In genomic region chr16:69119536-69119935, GRCh38 we compare ENCODE assay signal across 26 cellular contexts. TPM values are rescaled to one million over a fixed set of nuclear protein-coding genes. Genes with fewer than 3 reads are reported as not detected.
"Had no signal": no experiment of that assay in that cellular context is flagged by ENCODE, and none has a peak within 500 bp of the region (broad histone marks: within the 10 kb centered on the region; RNA-seq: fewer than 3 reads in every experiment).

No MANE protein-coding gene starts in this region.

- FAIRE-seq: endometrium, endothelial cell of umbilical vein, frontal cortex had no signal

- H3K36me3 ChIP-seq: breast epithelium had no signal

- H3K27ac ChIP-seq: breast epithelium, cardiac muscle cell, colonic mucosa, epithelial cell of prostate had no signal

- H3K4me1 ChIP-seq: breast epithelium, colonic mucosa had no signal

- H3K4me3 ChIP-seq: breast epithelium, cardiac muscle cell, colonic mucosa had no signal

- ATAC-seq: activated CD4-positive, alpha-beta T cell treated with anti-CD3 and anti-CD28 coated beads for 36 hours; activated CD8-positive, alpha-beta T cell treated with anti-CD3 and anti-CD28 coated beads for 36 hours; activated T-cell treated with anti-CD3 and anti-CD28 coated beads, Interleukin-2, amount 50 U/mL, for 4 hours; activated T-helper 17 cell treated with anti-CD3 and anti-CD28 coated beads, Interleukin-2, amount 50 U/mL, for 72 hours had no signal

- H3K9me3 ChIP-seq: breast epithelium, colonic mucosa had no signal

- H3K27me3 ChIP-seq: breast epithelium, cardiac muscle cell, colonic mucosa had no signal

- DNase-seq: activated CD4-positive, alpha-beta T cell treated with anti-CD3 and anti-CD28 coated beads for 36 hours; activated CD4-positive, alpha-beta T cell treated with anti-CD3 and anti-CD28 coated beads, Interleukin-2, amount 10 ng/mL, durations not matched to agents 7 days and 5 days; activated CD4-positive, alpha-beta T cell treated with anti-CD3 and anti-CD28 coated beads, Interleukin-2, amount 50 U/mL, for 4 hours; activated CD4-positive, CD25-positive, alpha-beta regulatory T cell; activated CD4-positive, CD25-positive, alpha-beta regulatory T cell treated with anti-CD3 and anti-CD28 coated beads, Interleukin-2, amount 50 U/mL, for 72 hours; activated CD8-positive, alpha-beta memory T cell treated with anti-CD3 and anti-CD28 coated beads for 24 hours; activated CD8-positive, alpha-beta T cell treated with anti-CD3 and anti-CD28 coated beads for 36 hours; activated effector memory CD4-positive, alpha-beta T cell treated with Interleukin-2 at 50 U/mL for 16 hours; activated gamma-delta T cell treated with Interleukin-2 at 50 U/mL for 16 hours; activated naive CD4-positive, alpha-beta T cell treated with anti-CD3 and anti-CD28 coated beads, Interleukin-2, amount 50 U/mL, for 16 hours; activated naive CD4-positive, alpha-beta T cell treated with Interleukin-2 at 50 U/mL for 16 hours; activated T-cell treated with anti-CD3 and anti-CD28 coated beads, Interleukin-2, amount 50 U/mL, for 4 hours; amygdala; central memory CD4-positive, alpha-beta T cell; cerebellar nuclear complex; colonic mucosa; effector CD8-positive, alpha-beta T cell; foreskin fibroblast; T-helper 2 cell had no signal

RNA-seq across cellular contexts. Expression of gene HAS3, which starts 14.1 kb away (rescaled TPM):
- polyA plus RNA-seq: cardiac muscle cell had no signal
